In the genomic region with DNA sequence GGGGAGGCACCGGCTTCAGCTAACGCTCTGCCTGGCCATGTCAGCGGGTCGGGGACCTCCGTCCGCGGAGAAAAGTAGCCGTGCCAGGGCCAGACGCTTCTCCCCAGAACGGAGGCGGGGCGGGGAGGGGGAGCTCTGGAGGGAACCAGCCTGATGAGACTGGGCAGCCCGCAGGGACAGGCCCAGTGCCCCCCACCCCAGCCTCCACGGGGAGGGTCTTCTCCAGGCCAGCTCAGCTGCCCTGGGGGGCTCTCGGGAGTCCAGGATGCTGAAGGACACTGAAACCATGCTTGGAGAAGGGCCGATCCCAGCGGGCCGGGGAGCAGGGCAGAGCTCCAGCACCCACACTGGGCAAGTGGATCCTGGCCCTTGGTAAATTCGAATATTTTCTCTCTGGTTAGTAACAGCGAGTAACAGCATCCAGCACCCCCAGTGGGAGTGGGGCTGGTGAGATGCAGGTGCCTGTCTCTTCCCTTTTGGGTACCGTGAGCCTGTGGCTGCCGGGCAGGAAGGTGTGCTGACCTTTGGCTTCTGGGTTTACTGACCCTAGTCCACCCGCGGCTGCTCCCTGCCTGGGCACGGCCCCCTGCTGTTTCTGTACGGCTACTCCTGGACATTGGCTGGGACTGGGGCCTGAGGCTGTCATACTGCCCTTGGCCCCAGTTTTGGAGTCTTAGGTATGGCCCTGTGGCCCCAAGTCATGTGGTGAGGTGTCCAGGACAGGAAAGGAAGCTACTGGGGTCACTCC, we compare ENCODE assay signal across 1 cellular context.
TF ChIP-seq lines count a peak whose summit lies in the region.

No MANE protein-coding gene starts in this region.

TF ChIP-seq in HepG2, 621 proteins besides CTCF, POLR2A, EP300 and RAD21 (continued from another document):
- TF ChIP-seq, protein P1, sequence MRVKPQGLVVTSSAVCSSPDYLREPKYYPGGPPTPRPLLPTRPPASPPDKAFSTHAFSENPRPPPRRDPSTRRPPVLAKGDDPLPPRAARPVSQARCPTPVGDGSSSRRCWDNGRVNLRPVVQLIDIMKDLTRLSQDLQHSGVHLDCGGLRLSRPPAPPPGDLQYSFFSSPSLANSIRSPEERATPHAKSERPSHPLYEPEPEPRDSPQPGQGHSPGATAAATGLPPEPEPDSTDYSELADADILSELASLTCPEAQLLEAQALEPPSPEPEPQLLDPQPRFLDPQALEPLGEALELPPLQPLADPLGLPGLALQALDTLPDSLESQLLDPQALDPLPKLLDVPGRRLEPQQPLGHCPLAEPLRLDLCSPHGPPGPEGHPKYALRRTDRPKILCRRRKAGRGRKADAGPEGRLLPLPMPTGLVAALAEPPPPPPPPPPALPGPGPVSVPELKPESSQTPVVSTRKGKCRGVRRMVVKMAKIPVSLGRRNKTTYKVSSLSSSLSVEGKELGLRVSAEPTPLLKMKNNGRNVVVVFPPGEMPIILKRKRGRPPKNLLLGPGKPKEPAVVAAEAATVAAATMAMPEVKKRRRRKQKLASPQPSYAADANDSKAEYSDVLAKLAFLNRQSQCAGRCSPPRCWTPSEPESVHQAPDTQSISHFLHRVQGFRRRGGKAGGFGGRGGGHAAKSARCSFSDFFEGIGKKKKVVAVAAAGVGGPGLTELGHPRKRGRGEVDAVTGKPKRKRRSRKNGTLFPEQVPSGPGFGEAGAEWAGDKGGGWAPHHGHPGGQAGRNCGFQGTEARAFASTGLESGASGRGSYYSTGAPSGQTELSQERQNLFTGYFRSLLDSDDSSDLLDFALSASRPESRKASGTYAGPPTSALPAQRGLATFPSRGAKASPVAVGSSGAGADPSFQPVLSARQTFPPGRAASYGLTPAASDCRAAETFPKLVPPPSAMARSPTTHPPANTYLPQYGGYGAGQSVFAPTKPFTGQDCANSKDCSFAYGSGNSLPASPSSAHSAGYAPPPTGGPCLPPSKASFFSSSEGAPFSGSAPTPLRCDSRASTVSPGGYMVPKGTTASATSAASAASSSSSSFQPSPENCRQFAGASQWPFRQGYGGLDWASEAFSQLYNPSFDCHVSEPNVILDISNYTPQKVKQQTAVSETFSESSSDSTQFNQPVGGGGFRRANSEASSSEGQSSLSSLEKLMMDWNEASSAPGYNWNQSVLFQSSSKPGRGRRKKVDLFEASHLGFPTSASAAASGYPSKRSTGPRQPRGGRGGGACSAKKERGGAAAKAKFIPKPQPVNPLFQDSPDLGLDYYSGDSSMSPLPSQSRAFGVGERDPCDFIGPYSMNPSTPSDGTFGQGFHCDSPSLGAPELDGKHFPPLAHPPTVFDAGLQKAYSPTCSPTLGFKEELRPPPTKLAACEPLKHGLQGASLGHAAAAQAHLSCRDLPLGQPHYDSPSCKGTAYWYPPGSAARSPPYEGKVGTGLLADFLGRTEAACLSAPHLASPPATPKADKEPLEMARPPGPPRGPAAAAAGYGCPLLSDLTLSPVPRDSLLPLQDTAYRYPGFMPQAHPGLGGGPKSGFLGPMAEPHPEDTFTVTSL (CRISPR knock-in tag; IDR thresholded peaks at IDR 0.05; ENCODE audit: borderline replicate concordance), result no peak
- no peak for TF ChIP-seq HMGA1 (CRISPR knock-in tag; conservative IDR thresholded peaks at IDR 0.05)
- no peak for TF ChIP-seq ZSCAN25 (CRISPR knock-in tag; IDR thresholded peaks at IDR 0.05)
- no peak for TF ChIP-seq ZNF446 (CRISPR knock-in tag; IDR thresholded peaks at IDR 0.05)
- TF ChIP-seq RXRB (CRISPR knock-in tag; IDR thresholded peaks at IDR 0.05; ENCODE audit: borderline replicate concordance), result peak; percentile 54; the same call in 1 of the 2 replicates
- TF ChIP-seq, protein P2, sequence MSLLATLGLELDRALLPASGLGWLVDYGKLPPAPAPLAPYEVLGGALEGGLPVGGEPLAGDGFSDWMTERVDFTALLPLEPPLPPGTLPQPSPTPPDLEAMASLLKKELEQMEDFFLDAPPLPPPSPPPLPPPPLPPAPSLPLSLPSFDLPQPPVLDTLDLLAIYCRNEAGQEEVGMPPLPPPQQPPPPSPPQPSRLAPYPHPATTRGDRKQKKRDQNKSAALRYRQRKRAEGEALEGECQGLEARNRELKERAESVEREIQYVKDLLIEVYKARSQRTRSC (CRISPR knock-in tag; IDR thresholded peaks at IDR 0.05; ENCODE audit: low read depth), result no peak
- TF ChIP-seq NR2F6 (IDR thresholded peaks at IDR 0.05), result peak; percentile 87
- TF ChIP-seq NR2F6 (CRISPR knock-in tag; IDR thresholded peaks at IDR 0.05), result peak; percentile 93
- no peak for TF ChIP-seq SIX1 (CRISPR knock-in tag; IDR thresholded peaks at IDR 0.05; ENCODE audit: borderline replicate concordance)
- TF ChIP-seq ZNF343 (CRISPR knock-in tag; IDR thresholded peaks at IDR 0.05), result no peak
- no peak for TF ChIP-seq ZNF12 (CRISPR knock-in tag; IDR thresholded peaks at IDR 0.05)
- TF ChIP-seq HNRNPUL1 (IDR thresholded peaks at IDR 0.05; ENCODE audit: low read depth, low read length), result no peak
- TF ChIP-seq TEAD2 (CRISPR knock-in tag; IDR thresholded peaks at IDR 0.05), result no peak
- TF ChIP-seq, protein P3, sequence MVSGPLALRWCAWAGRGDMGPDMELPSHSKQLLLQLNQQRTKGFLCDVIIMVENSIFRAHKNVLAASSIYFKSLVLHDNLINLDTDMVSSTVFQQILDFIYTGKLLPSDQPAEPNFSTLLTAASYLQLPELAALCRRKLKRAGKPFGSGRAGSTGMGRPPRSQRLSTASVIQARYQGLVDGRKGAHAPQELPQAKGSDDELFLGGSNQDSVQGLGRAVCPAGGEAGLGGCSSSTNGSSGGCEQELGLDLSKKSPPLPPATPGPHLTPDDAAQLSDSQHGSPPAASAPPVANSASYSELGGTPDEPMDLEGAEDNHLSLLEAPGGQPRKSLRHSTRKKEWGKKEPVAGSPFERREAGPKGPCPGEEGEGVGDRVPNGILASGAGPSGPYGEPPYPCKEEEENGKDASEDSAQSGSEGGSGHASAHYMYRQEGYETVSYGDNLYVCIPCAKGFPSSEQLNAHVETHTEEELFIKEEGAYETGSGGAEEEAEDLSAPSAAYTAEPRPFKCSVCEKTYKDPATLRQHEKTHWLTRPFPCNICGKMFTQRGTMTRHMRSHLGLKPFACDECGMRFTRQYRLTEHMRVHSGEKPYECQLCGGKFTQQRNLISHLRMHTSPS (CRISPR knock-in tag; IDR thresholded peaks at IDR 0.05; ENCODE audit: low read depth), result 0 out of 2 replicates have a peak, but pooled peaks have one; percentile 35
- TF ChIP-seq CREM (IDR thresholded peaks at IDR 0.05), result no peak
- no peak for TF ChIP-seq CREM (CRISPR knock-in tag; IDR thresholded peaks at IDR 0.05)
- TF ChIP-seq KLF15 (CRISPR knock-in tag; IDR thresholded peaks at IDR 0.05; ENCODE audit: borderline replicate concordance), result no peak
- 0 out of 2 replicates have a peak, but pooled peaks have one; percentile 40 for TF ChIP-seq MTA1 (CRISPR knock-in tag; IDR thresholded peaks at IDR 0.05; ENCODE audit: borderline replicate concordance)
- TF ChIP-seq, protein P4, sequence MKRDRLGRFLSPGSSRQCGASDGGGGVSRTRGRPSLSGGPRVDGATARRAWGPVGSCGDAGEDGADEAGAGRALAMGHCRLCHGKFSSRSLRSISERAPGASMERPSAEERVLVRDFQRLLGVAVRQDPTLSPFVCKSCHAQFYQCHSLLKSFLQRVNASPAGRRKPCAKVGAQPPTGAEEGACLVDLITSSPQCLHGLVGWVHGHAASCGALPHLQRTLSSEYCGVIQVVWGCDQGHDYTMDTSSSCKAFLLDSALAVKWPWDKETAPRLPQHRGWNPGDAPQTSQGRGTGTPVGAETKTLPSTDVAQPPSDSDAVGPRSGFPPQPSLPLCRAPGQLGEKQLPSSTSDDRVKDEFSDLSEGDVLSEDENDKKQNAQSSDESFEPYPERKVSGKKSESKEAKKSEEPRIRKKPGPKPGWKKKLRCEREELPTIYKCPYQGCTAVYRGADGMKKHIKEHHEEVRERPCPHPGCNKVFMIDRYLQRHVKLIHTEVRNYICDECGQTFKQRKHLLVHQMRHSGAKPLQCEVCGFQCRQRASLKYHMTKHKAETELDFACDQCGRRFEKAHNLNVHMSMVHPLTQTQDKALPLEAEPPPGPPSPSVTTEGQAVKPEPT (CRISPR knock-in tag; IDR thresholded peaks at IDR 0.05; ENCODE audit: low read depth), result no peak
- TF ChIP-seq SIN3B (IDR thresholded peaks at IDR 0.05; ENCODE audit: low read length), result no peak
- no peak for TF ChIP-seq CENPT (CRISPR knock-in tag; IDR thresholded peaks at IDR 0.05; ENCODE audit: low read depth)
- TF ChIP-seq, protein P5, sequence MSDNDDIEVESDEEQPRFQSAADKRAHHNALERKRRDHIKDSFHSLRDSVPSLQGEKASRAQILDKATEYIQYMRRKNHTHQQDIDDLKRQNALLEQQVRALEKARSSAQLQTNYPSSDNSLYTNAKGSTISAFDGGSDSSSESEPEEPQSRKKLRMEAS (IDR thresholded peaks at IDR 0.05), result no peak
